Comparison of ENCODE assay signal across 9 cellular contexts in the genomic region with DNA sequence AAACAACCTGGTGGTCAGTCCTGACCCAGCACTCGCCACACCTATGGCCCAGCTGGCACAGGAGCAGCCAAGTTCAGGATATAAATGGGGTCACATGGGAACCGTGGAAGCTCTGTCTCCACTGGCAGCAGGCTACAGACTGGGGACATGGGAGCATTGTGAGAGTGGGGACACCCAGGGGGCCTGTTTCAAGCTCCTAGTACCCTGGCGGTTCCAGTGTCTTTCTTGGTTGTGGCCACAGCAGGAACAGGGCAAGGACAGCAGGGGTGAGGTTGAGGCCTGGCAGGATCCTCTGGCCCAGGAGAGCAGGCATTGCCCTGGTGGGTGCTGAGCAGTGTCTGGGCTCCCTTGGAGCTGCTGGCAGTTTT. TPM values are rescaled to one million over a fixed set of nuclear protein-coding genes. Genes with fewer than 3 reads are reported as not detected.
DNase-seq lines count a peak whose midpoint lies in the region; ATAC-seq, FAIRE-seq and TF ChIP-seq lines count a peak whose summit lies in the region.
"Had no signal": no experiment of that assay in that cellular context is flagged by ENCODE, and none has a peak within 500 bp of the region (broad histone marks: within the 10 kb centered on the region; RNA-seq: fewer than 3 reads in every experiment).

No MANE protein-coding gene starts in this region.

- H3K79me2 ChIP-seq in HepG2 (ENCODE audit: insufficient read depth, low read length): peaks cover 54% of the 10 kb centered on the region

- no TSS peak for BruUV-seq in HepG2 (replicated peaks; lab: Mats Ljungman, UMichigan)

- no peak for FAIRE-seq in HepG2 (lab: Jason Lieb, UNC)

- no peaks in the 10 kb centered on the region for H3K27me3 ChIP-seq in HepG2 (ENCODE audit: control insufficient read depth in 1 of 2, insufficient read depth in 2 of 2, low read length in 2 of 2)
- H3K27me3 ChIP-seq in thyroid gland: no peaks in the 10 kb centered on the region
- H3K27me3 ChIP-seq: cardiac muscle cell had no signal

- TF ChIP-seq EP300 in HepG2 (IDR thresholded peaks at IDR 0.05; ENCODE audit: low read depth in 2 of 2, low read length in 2 of 2) (no peak), HepG2 (CRISPR knock-in tag; IDR thresholded peaks at IDR 0.05; ENCODE audit: borderline replicate concordance) (no peak)

- peak; percentile 77 for DNase-seq in activated CD8-positive, alpha-beta memory T cell treated with anti-CD3 and anti-CD28 coated beads for 24 hours
- DNase-seq in activated CD8-positive, alpha-beta memory T cell treated with anti-CD3 and anti-CD28 coated beads, Interleukin-2, amount 50 U/mL, for 4 hours: no peak
- DNase-seq in HepG2 (ENCODE audit: low spot score): no peak
- DNase-seq in thyroid gland: no peak
- DNase-seq in NCI-H1436 (lab: John Stamatoyannopoulos, UW): no peak
- DNase-seq in NCI-H1048 (lab: John Stamatoyannopoulos, UW): no peak

- peaks cover 45% of the 10 kb centered on the region for H3K4me1 Mint-ChIP-seq in activated T-helper 17 cell treated with anti-CD3 and anti-CD28 coated beads, Interleukin-2, amount 50 U/mL, for 72 hours

- peaks cover 14% of the 10 kb centered on the region for H4K20me1 ChIP-seq in HepG2 (ENCODE audit: insufficient read depth, low read length)

- H3K4me1 ChIP-seq in HepG2 (ENCODE audit: insufficient read depth, low read length) (peaks cover 69% of the 10 kb centered on the region), thyroid gland (peaks cover 51 to 69% of the 10 kb centered on the region in 2 donors)

- no peak for TF ChIP-seq CTCF in HepG2 (CRISPR knock-in tag; IDR thresholded peaks at IDR 0.05)
- no peak for TF ChIP-seq CTCF in thyroid gland (IDR thresholded peaks at IDR 0.05)

- no peaks in the 10 kb centered on the region for H3K9me3 Mint-ChIP-seq in activated T-helper 17 cell treated with anti-CD3 and anti-CD28 coated beads, Interleukin-2, amount 50 U/mL, for 72 hours

- H3K36me3 Mint-ChIP-seq in activated T-helper 17 cell treated with anti-CD3 and anti-CD28 coated beads, Interleukin-2, amount 50 U/mL, for 72 hours (ENCODE audit: low read depth): peaks cover 68% of the 10 kb centered on the region

- no peak for ATAC-seq in activated T-helper 17 cell treated with anti-CD3 and anti-CD28 coated beads, Interleukin-2, amount 50 U/mL, for 72 hours (replicated peaks)
- ATAC-seq in HepG2: peak; percentile 1; the same call in 2 of the 3 replicates
- no peak for ATAC-seq in HG02970 (IDR thresholded peaks at IDR 0.05; ENCODE audit: low FRiP score, unreplicated experiment)

- no peak overlapping the region for H2AFZ ChIP-seq in HepG2 (ENCODE audit: low read length)

- H3K27ac ChIP-seq in HepG2 (ENCODE audit: extremely low read length, insufficient read depth, low read length): peak overlapping the region; percentile 19
- peak overlapping the region in 2 of 3 donors; percentile 58 to 80 for H3K27ac ChIP-seq in thyroid gland
- H3K27ac ChIP-seq: cardiac muscle cell had no signal

- WGBS in HepG2 (ENCODE audit: low lambda C conversion rate): no CpG with 5 or more reads among the region's 3 CpGs
- WGBS in thyroid gland, 2 donors: 57 to 59% methylated on average over 3 of the region's 3 CpGs

- H3K4me3 ChIP-seq in HepG2 (replicated peaks in 1 of 3; ENCODE audit: insufficient read depth in 1 of 3, low read depth in 2 of 3, low read length in 3 of 3): peak overlapping the region; percentile 66 to 84 (median 69); a peak in 5 of 6 replicates
- H3K4me3 ChIP-seq in thyroid gland (replicated peaks in 1 of 3): peak overlapping the region in 1 of 3 donors; percentile 87

- in situ Hi-C loops in HepG2 (cut with HindIII; ENCODE audit: extremely low pct_ligation_motif_present, low pct_unique_long_range_greater_than_20kb): loop anchor here (10.0 kb wide), 1 partner anchor 239 kb away; a partner anchor contains a TSS

- H3K36me3 ChIP-seq in HepG2 (replicated peaks in 1 of 2; ENCODE audit: control insufficient read depth in 1 of 2, insufficient read depth in 2 of 2, low read length in 2 of 2): peaks cover 1 to 15% of the 10 kb centered on the region in 2 experiments; a peak in 2 of 5 replicates
- no peaks in the 10 kb centered on the region for H3K36me3 ChIP-seq in thyroid gland
- H3K36me3 ChIP-seq: cardiac muscle cell had no signal

- TF ChIP-seq POLR2A in HepG2 (IDR thresholded peaks at IDR 0.05; ENCODE audit: insufficient read depth in 1 of 2, low read depth in 2 of 2, low read length in 2 of 2) (no peak), thyroid gland (IDR thresholded peaks at IDR 0.05) (no peak)

- H3K9me3 ChIP-seq in HepG2 (ENCODE audit: low read length) (no peaks in the 10 kb centered on the region), thyroid gland (no peaks in the 10 kb centered on the region)

- no peaks in the 10 kb centered on the region for H3K27me3 Mint-ChIP-seq in activated T-helper 17 cell treated with anti-CD3 and anti-CD28 coated beads, Interleukin-2, amount 50 U/mL, for 72 hours

- no peak for TF ChIP-seq RAD21 in HepG2 (CRISPR knock-in tag; IDR thresholded peaks at IDR 0.05)

- peak overlapping the region; percentile 84 for H3K4me3 Mint-ChIP-seq in activated T-helper 17 cell treated with anti-CD3 and anti-CD28 coated beads, Interleukin-2, amount 50 U/mL, for 72 hours

- H3K9ac ChIP-seq in HepG2 (ENCODE audit: insufficient read depth, low read depth, low read length): peak overlapping the region; percentile 78

- intact Hi-C loops in HepG2 (cut with micrococcal nuclease; ENCODE audit: unreplicated experiment): loop anchor here (2.0 to 5.0 kb wide), 2 partner anchors 17 to 34 kb away; no protein-coding TSS in a partner anchor
- intact Hi-C loops in thyroid gland (cut with DNase I): no loop called here

- POLR2A ChIA-PET in HepG2 (lab: Yijun Ruan, JAX): interaction anchor here (1.4 to 3.5 kb wide), 4 partner anchors 9 to 152 kb away, joined by 4 to 21 read pairs (median 8); no protein-coding TSS in a partner anchor

- peak overlapping the region; percentile 89 for H3K27ac Mint-ChIP-seq in activated T-helper 17 cell treated with anti-CD3 and anti-CD28 coated beads, Interleukin-2, amount 50 U/mL, for 72 hours

- CTCF ChIA-PET in HepG2 (lab: Yijun Ruan, JAX; ENCODE audit: low intra/inter-chr PET ratio, low total read pairs): no interaction called here

- peak overlapping the region; percentile 86 for H3K4me2 ChIP-seq in HepG2 (ENCODE audit: low read depth, low read length)

RNA-seq across cellular contexts. Expression of a gene that starts 1.9 kb away (rescaled TPM):
- total RNA-seq in activated T-helper 17 cell treated with anti-CD3 and anti-CD28 coated beads, Interleukin-2, amount 50 U/mL, for 72 hours: 100 to 1,000 TPM; 176 to 316 TPM
- total RNA-seq in HepG2 (2016; rRNA removed; fragmentation: Illumina TruSeq; extraction: Trizol): 20.6 and 21.3 TPM in 2 replicates
- total RNA-seq in HepG2 (2016; cell fraction: cytosol; rRNA removed; fragmentation: Illumina TruSeq; extraction: Trizol; ENCODE audit: low read depth): 8.5 and 9.2 TPM in 2 replicates
- total RNA-seq in HepG2 (2016; cell fraction: insoluble cytoplasmic fraction; rRNA removed; fragmentation: Illumina TruSeq; extraction: Trizol): 17.5 and 21.5 TPM in 2 replicates
- 24.6 and 31.5 TPM in 2 replicates for total RNA-seq in HepG2 (2016; cell fraction: membrane; rRNA removed; fragmentation: Illumina TruSeq; extraction: Trizol)
- total RNA-seq in HepG2 (2016; cell fraction: nucleus; rRNA removed; fragmentation: Illumina TruSeq; extraction: Trizol): 22.6 and 23.4 TPM in 2 replicates
- 12.5 and 18.8 TPM in 2 replicates for polyA plus RNA-seq in HepG2 (2011; rRNA removed)
- 13.9 and 14.0 TPM in 2 replicates for polyA plus RNA-seq in HepG2 (2011; cell fraction: cytosol; rRNA removed)
- 67.4 and 72.0 TPM in 2 replicates for polyA plus RNA-seq in HepG2 (2011; cell fraction: nucleus; rRNA removed)
- 26.5 and 39.5 TPM in 2 replicates for polyA plus RNA-seq in HepG2 (2012)
- 10.3 and 12.4 TPM in 2 replicates for polyA plus RNA-seq in HepG2 (2016; cell fraction: cytosol; fragmentation: Illumina TruSeq; extraction: Trizol; ENCODE audit: low read depth)
- 42.9 and 49.6 TPM in 2 replicates for polyA plus RNA-seq in HepG2 (2016; cell fraction: insoluble cytoplasmic fraction; fragmentation: Illumina TruSeq; extraction: Trizol; ENCODE audit: low read depth)
- 24.4 and 34.3 TPM in 2 replicates for polyA plus RNA-seq in HepG2 (2016; cell fraction: membrane; fragmentation: Illumina TruSeq; extraction: Trizol; ENCODE audit: low read depth)
- polyA plus RNA-seq in HepG2 (2016; cell fraction: nucleus; fragmentation: Illumina TruSeq; extraction: Trizol; ENCODE audit: insufficient read depth, low read depth): 80.5 and 84.1 TPM in 2 replicates
- polyA minus RNA-seq in HepG2 (2011; rRNA and poly(A)+ RNA removed; ENCODE audit: low replicate concordance): 34.0 and 51.8 TPM in 2 replicates
- 19.3 and 20.3 TPM in 2 replicates for polyA minus RNA-seq in HepG2 (2011; cell fraction: cytosol; rRNA and poly(A)+ RNA removed)
- polyA minus RNA-seq in HepG2 (2011; cell fraction: nucleus; rRNA and poly(A)+ RNA removed): 23.4 and 28.1 TPM in 2 replicates
- total RNA-seq in thyroid gland: 10 to 100 TPM; 18.2 to 24.3 (median 20.3) TPM

RNA-seq across cellular contexts. Expression of a gene that starts 28.8 kb away (rescaled TPM):
- 1 to 10 TPM in 1 of 2 donors, under 1 TPM in 1; 0.82 to 1.6 TPM for total RNA-seq in activated T-helper 17 cell treated with anti-CD3 and anti-CD28 coated beads, Interleukin-2, amount 50 U/mL, for 72 hours
- not detected in 2 replicates for total RNA-seq in HepG2 (2016; rRNA removed; fragmentation: Illumina TruSeq; extraction: Trizol)
- not detected in 2 replicates for total RNA-seq in HepG2 (2016; cell fraction: cytosol; rRNA removed; fragmentation: Illumina TruSeq; extraction: Trizol; ENCODE audit: low read depth)
- not detected in 2 replicates for total RNA-seq in HepG2 (2016; cell fraction: insoluble cytoplasmic fraction; rRNA removed; fragmentation: Illumina TruSeq; extraction: Trizol)
- total RNA-seq in HepG2 (2016; cell fraction: membrane; rRNA removed; fragmentation: Illumina TruSeq; extraction: Trizol): not detected in 2 replicates
- not detected in 2 replicates for total RNA-seq in HepG2 (2016; cell fraction: nucleus; rRNA removed; fragmentation: Illumina TruSeq; extraction: Trizol)
- polyA plus RNA-seq in HepG2 (2011; rRNA removed): not detected in 2 replicates
- polyA plus RNA-seq in HepG2 (2011; cell fraction: cytosol; rRNA removed): not detected in 2 replicates
- polyA plus RNA-seq in HepG2 (2011; cell fraction: nucleus; rRNA removed): 0.17 and 0.26 TPM in 2 replicates
- polyA plus RNA-seq in HepG2 (2012): not detected in 2 replicates
- not detected in 2 replicates for polyA plus RNA-seq in HepG2 (2016; cell fraction: cytosol; fragmentation: Illumina TruSeq; extraction: Trizol; ENCODE audit: low read depth)
- not detected in 2 replicates for polyA plus RNA-seq in HepG2 (2016; cell fraction: insoluble cytoplasmic fraction; fragmentation: Illumina TruSeq; extraction: Trizol; ENCODE audit: low read depth)
- polyA plus RNA-seq in HepG2 (2016; cell fraction: membrane; fragmentation: Illumina TruSeq; extraction: Trizol; ENCODE audit: low read depth): not detected in 2 replicates
- polyA plus RNA-seq in HepG2 (2016; cell fraction: nucleus; fragmentation: Illumina TruSeq; extraction: Trizol; ENCODE audit: insufficient read depth, low read depth): not detected in 2 replicates
- polyA minus RNA-seq in HepG2 (2011; rRNA and poly(A)+ RNA removed; ENCODE audit: low replicate concordance): 0.07 TPM in 1 of 2 replicates, not detected in the other
- polyA minus RNA-seq in HepG2 (2011; cell fraction: cytosol; rRNA and poly(A)+ RNA removed): not detected in 2 replicates
- polyA minus RNA-seq in HepG2 (2011; cell fraction: nucleus; rRNA and poly(A)+ RNA removed): not detected in 2 replicates
- 1 to 10 TPM in 1 of 4 donors, not detected in 3; 3.5 TPM for total RNA-seq in thyroid gland
- total RNA-seq: cardiac muscle cell had no signal
- polyA plus RNA-seq: cardiac muscle cell had no signal

RNA-seq across cellular contexts. Expression of a gene that starts 35.1 kb away (rescaled TPM):
- total RNA-seq in activated T-helper 17 cell treated with anti-CD3 and anti-CD28 coated beads, Interleukin-2, amount 50 U/mL, for 72 hours: not detected
- not detected in 2 replicates for total RNA-seq in HepG2 (2016; rRNA removed; fragmentation: Illumina TruSeq; extraction: Trizol)
- not detected in 2 replicates for total RNA-seq in HepG2 (2016; cell fraction: cytosol; rRNA removed; fragmentation: Illumina TruSeq; extraction: Trizol; ENCODE audit: low read depth)
- not detected in 2 replicates for total RNA-seq in HepG2 (2016; cell fraction: insoluble cytoplasmic fraction; rRNA removed; fragmentation: Illumina TruSeq; extraction: Trizol)
- total RNA-seq in HepG2 (2016; cell fraction: membrane; rRNA removed; fragmentation: Illumina TruSeq; extraction: Trizol): not detected in 2 replicates
- not detected in 2 replicates for total RNA-seq in HepG2 (2016; cell fraction: nucleus; rRNA removed; fragmentation: Illumina TruSeq; extraction: Trizol)
- polyA plus RNA-seq in HepG2 (2011; rRNA removed): 0.07 and 0.09 TPM in 2 replicates
- 0.03 and 0.13 TPM in 2 replicates for polyA plus RNA-seq in HepG2 (2011; cell fraction: cytosol; rRNA removed)
- 0.03 TPM in 1 of 2 replicates, not detected in the other for polyA plus RNA-seq in HepG2 (2011; cell fraction: nucleus; rRNA removed)
- polyA plus RNA-seq in HepG2 (2012): 0.12 and 0.23 TPM in 2 replicates
- polyA plus RNA-seq in HepG2 (2016; cell fraction: cytosol; fragmentation: Illumina TruSeq; extraction: Trizol; ENCODE audit: low read depth): not detected in 2 replicates
- not detected in 2 replicates for polyA plus RNA-seq in HepG2 (2016; cell fraction: insoluble cytoplasmic fraction; fragmentation: Illumina TruSeq; extraction: Trizol; ENCODE audit: low read depth)
- not detected in 2 replicates for polyA plus RNA-seq in HepG2 (2016; cell fraction: membrane; fragmentation: Illumina TruSeq; extraction: Trizol; ENCODE audit: low read depth)
- not detected in 2 replicates for polyA plus RNA-seq in HepG2 (2016; cell fraction: nucleus; fragmentation: Illumina TruSeq; extraction: Trizol; ENCODE audit: insufficient read depth, low read depth)
- 0.05 TPM in 1 of 2 replicates, not detected in the other for polyA minus RNA-seq in HepG2 (2011; rRNA and poly(A)+ RNA removed; ENCODE audit: low replicate concordance)
- not detected in 2 replicates for polyA minus RNA-seq in HepG2 (2011; cell fraction: cytosol; rRNA and poly(A)+ RNA removed)
- polyA minus RNA-seq in HepG2 (2011; cell fraction: nucleus; rRNA and poly(A)+ RNA removed): not detected in 2 replicates
- 1 to 10 TPM; 1.3 to 9.9 (median 2.9) TPM for total RNA-seq in thyroid gland
- total RNA-seq: cardiac muscle cell had no signal
- polyA plus RNA-seq: cardiac muscle cell had no signal

RNA-seq across cellular contexts. Expression of a gene that starts 42.6 kb away (rescaled TPM):
- under 1 TPM; 0.15 to 0.19 TPM for total RNA-seq in activated T-helper 17 cell treated with anti-CD3 and anti-CD28 coated beads, Interleukin-2, amount 50 U/mL, for 72 hours
- total RNA-seq in HepG2 (2016; rRNA removed; fragmentation: Illumina TruSeq; extraction: Trizol): not detected in 2 replicates
- total RNA-seq in HepG2 (2016; cell fraction: cytosol; rRNA removed; fragmentation: Illumina TruSeq; extraction: Trizol; ENCODE audit: low read depth): not detected in 2 replicates
- total RNA-seq in HepG2 (2016; cell fraction: insoluble cytoplasmic fraction; rRNA removed; fragmentation: Illumina TruSeq; extraction: Trizol): not detected in 2 replicates
- not detected in 2 replicates for total RNA-seq in HepG2 (2016; cell fraction: membrane; rRNA removed; fragmentation: Illumina TruSeq; extraction: Trizol)
- not detected in 2 replicates for total RNA-seq in HepG2 (2016; cell fraction: nucleus; rRNA removed; fragmentation: Illumina TruSeq; extraction: Trizol)
- not detected in 2 replicates for polyA plus RNA-seq in HepG2 (2011; rRNA removed)
- not detected in 2 replicates for polyA plus RNA-seq in HepG2 (2011; cell fraction: cytosol; rRNA removed)
- polyA plus RNA-seq in HepG2 (2011; cell fraction: nucleus; rRNA removed): 0.05 TPM in 1 of 2 replicates, not detected in the other
- polyA plus RNA-seq in HepG2 (2012): not detected in 2 replicates
- polyA plus RNA-seq in HepG2 (2016; cell fraction: cytosol; fragmentation: Illumina TruSeq; extraction: Trizol; ENCODE audit: low read depth): not detected in 2 replicates
- not detected in 2 replicates for polyA plus RNA-seq in HepG2 (2016; cell fraction: insoluble cytoplasmic fraction; fragmentation: Illumina TruSeq; extraction: Trizol; ENCODE audit: low read depth)
- not detected in 2 replicates for polyA plus RNA-seq in HepG2 (2016; cell fraction: membrane; fragmentation: Illumina TruSeq; extraction: Trizol; ENCODE audit: low read depth)
- not detected in 2 replicates for polyA plus RNA-seq in HepG2 (2016; cell fraction: nucleus; fragmentation: Illumina TruSeq; extraction: Trizol; ENCODE audit: insufficient read depth, low read depth)
- not detected in 2 replicates for polyA minus RNA-seq in HepG2 (2011; rRNA and poly(A)+ RNA removed; ENCODE audit: low replicate concordance)
- not detected in 2 replicates for polyA minus RNA-seq in HepG2 (2011; cell fraction: cytosol; rRNA and poly(A)+ RNA removed)
- polyA minus RNA-seq in HepG2 (2011; cell fraction: nucleus; rRNA and poly(A)+ RNA removed): not detected in 2 replicates
- not detected for total RNA-seq in thyroid gland
- total RNA-seq: cardiac muscle cell had no signal
- polyA plus RNA-seq: cardiac muscle cell had no signal

RNA-seq across cellular contexts. Expression of a gene that starts 58.5 kb away (rescaled TPM):
- 10 to 100 TPM in 1 of 2 donors, 1 to 10 TPM in 1; 3.3 to 11.4 TPM for total RNA-seq in activated T-helper 17 cell treated with anti-CD3 and anti-CD28 coated beads, Interleukin-2, amount 50 U/mL, for 72 hours
- total RNA-seq in HepG2 (2016; rRNA removed; fragmentation: Illumina TruSeq; extraction: Trizol): 4.1 and 7.9 TPM in 2 replicates
- total RNA-seq in HepG2 (2016; cell fraction: cytosol; rRNA removed; fragmentation: Illumina TruSeq; extraction: Trizol; ENCODE audit: low read depth): 1.3 and 1.7 TPM in 2 replicates
- total RNA-seq in HepG2 (2016; cell fraction: insoluble cytoplasmic fraction; rRNA removed; fragmentation: Illumina TruSeq; extraction: Trizol): 3.5 and 7.6 TPM in 2 replicates
- 3.3 and 3.8 TPM in 2 replicates for total RNA-seq in HepG2 (2016; cell fraction: membrane; rRNA removed; fragmentation: Illumina TruSeq; extraction: Trizol)
- total RNA-seq in HepG2 (2016; cell fraction: nucleus; rRNA removed; fragmentation: Illumina TruSeq; extraction: Trizol): 8.5 and 8.7 TPM in 2 replicates
- polyA plus RNA-seq in HepG2 (2011; rRNA removed): 8.0 and 11.0 TPM in 2 replicates
- polyA plus RNA-seq in HepG2 (2011; cell fraction: cytosol; rRNA removed): 7.0 and 10.8 TPM in 2 replicates
- 8.4 and 11.9 TPM in 2 replicates for polyA plus RNA-seq in HepG2 (2011; cell fraction: nucleus; rRNA removed)
- 7.0 and 9.5 TPM in 2 replicates for polyA plus RNA-seq in HepG2 (2012)
- polyA plus RNA-seq in HepG2 (2016; cell fraction: cytosol; fragmentation: Illumina TruSeq; extraction: Trizol; ENCODE audit: low read depth): 1.2 TPM in 2 replicates
- polyA plus RNA-seq in HepG2 (2016; cell fraction: insoluble cytoplasmic fraction; fragmentation: Illumina TruSeq; extraction: Trizol; ENCODE audit: low read depth): 3.4 and 3.6 TPM in 2 replicates
- 1.9 and 2.1 TPM in 2 replicates for polyA plus RNA-seq in HepG2 (2016; cell fraction: membrane; fragmentation: Illumina TruSeq; extraction: Trizol; ENCODE audit: low read depth)
- 13.4 and 14.2 TPM in 2 replicates for polyA plus RNA-seq in HepG2 (2016; cell fraction: nucleus; fragmentation: Illumina TruSeq; extraction: Trizol; ENCODE audit: insufficient read depth, low read depth)
- polyA minus RNA-seq in HepG2 (2011; rRNA and poly(A)+ RNA removed; ENCODE audit: low replicate concordance): 2.4 and 6.8 TPM in 2 replicates
- 2.5 and 7.8 TPM in 2 replicates for polyA minus RNA-seq in HepG2 (2011; cell fraction: cytosol; rRNA and poly(A)+ RNA removed)
- 1.9 and 5.3 TPM in 2 replicates for polyA minus RNA-seq in HepG2 (2011; cell fraction: nucleus; rRNA and poly(A)+ RNA removed)
- under 1 TPM in 2 of 4 donors, not detected in 2; 0.54 to 0.78 TPM for total RNA-seq in thyroid gland

Comparison
In these comparisons a context has a peak if more than half of its experiments do, and no peak if none do; other contexts are left out.
1. RNA of a gene that starts 1.9 kb away (total RNA-seq): 176 to 316 TPM in activated T-helper 17 cell treated with anti-CD3 and anti-CD28 coated beads, Interleukin-2, amount 50 U/mL, for 72 hours; 18.2 to 24.3 TPM in thyroid gland and 8.5 to 31.5 TPM in HepG2; every median in the first group is over 4 times any median in the second.